8 cellular contexts compared by ENCODE assay signal in the genomic region with DNA sequence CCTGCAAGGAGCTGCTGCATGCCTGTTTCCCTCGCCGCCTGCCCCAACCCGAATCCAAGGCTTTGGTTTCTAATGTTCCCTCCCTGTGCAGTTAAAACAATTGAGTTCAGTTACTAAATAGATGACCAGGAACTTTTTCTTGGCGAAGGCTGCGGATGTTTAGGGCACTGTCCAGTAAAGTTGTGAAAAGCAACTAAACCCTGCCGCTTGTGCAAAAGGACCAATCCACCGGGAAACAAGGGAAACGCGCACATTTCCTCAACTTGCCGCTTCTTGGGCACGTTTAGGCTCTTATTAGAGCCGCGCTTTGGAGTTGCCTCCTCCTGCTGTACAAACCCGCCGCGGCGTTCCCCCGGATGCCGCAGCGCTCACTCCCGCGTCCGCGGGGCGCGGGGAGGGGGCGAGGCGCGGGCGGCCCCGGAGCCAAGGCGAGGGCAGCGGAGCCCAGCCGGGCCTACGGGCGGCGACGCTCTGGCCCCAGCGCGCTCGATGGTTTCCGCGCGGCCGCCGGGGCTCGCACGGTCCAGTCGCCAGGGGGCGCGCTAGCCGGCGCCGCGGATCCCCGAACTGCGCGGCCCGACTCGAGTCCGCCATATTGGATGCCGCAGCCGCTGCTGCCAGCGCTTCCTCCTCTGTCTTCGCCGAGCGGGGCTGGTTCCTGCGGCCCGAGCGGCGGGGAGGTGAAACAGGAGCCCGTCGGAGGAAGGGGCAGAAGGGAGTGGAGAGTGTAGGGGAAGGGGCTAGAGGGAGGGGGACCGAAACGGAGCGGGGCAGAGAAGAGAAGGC. TPM values are rescaled to one million over a fixed set of nuclear protein-coding genes. Genes with fewer than 3 reads are reported as not detected.
DNase-seq lines count a peak whose midpoint lies in the region; ATAC-seq, FAIRE-seq and TF ChIP-seq lines count a peak whose summit lies in the region.

A gene with protein sequence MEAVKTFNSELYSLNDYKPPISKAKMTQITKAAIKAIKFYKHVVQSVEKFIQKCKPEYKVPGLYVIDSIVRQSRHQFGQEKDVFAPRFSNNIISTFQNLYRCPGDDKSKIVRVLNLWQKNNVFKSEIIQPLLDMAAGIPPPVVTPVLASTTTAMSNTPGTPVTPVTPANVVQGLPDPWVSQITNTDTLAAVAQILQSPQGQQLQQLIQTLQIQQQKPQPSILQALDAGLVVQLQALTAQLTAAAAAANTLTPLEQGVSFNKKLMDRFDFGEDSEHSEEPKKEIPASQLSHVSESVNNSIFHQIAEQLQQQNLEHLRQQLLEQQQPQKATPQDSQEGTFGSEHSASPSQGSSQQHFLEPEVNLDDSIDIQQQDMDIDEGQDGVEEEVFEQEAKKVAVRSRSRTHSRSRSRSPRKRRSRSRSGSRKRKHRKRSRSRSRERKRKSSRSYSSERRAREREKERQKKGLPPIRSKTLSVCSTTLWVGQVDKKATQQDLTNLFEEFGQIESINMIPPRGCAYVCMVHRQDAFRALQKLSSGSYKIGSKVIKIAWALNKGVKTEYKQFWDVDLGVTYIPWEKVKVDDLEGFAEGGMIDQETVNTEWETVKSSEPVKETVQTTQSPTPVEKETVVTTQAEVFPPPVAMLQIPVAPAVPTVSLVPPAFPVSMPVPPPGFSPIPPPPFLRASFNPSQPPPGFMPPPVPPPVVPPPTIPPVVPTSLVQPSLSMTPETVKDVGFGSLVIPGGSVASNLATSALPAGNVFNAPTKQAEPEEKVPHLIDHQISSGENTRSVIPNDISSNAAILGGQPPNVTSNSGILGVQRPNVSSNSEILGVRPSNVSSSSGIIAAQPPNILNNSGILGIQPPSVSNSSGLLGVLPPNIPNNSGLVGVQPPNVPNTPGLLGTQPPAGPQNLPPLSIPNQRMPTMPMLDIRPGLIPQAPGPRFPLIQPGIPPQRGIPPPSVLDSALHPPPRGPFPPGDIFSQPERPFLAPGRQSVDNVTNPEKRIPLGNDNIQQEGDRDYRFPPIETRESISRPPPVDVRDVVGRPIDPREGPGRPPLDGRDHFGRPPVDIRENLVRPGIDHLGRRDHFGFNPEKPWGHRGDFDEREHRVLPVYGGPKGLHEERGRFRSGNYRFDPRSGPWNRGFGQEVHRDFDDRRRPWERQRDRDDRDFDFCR (N-terminal part only) (plus strand): TSS at position 593 of the 786 bp plus-strand sequence. CDS start 485 bp downstream, outside the sequence.

- H3K4me1 ChIP-seq in uterus = peaks cover 5 to 17% of the 10 kb centered on the region in 2 donors

- intact Hi-C loops in left ventricle myocardium superior (cut with micrococcal nuclease) = loop anchor here (10.0 kb wide), 1 partner anchor 72 kb away; no protein-coding TSS in a partner anchor
- intact Hi-C loops in uterus (cut with DNase I; ENCODE audit: low total_unique reads) = no loop called here

- peaks cover 0 to 2% of the 10 kb centered on the region in 2 donors for H3K36me3 ChIP-seq in uterus

- ATAC-seq in HG02623 (IDR thresholded peaks at IDR 0.05; ENCODE audit: unreplicated experiment) = peak; percentile 70
- peak; percentile 79 for ATAC-seq in T-helper 17 cell
- peak; percentile 88 for ATAC-seq in left ventricle myocardium superior

- DNase-seq in GM12892 (ENCODE audit: insufficient read length) = peak; percentile 72
- peak; percentile 66 for DNase-seq in NCI-H1092 (lab: John Stamatoyannopoulos, UW)
- peak; percentile 80 to 89 (median 84) for DNase-seq in T-helper 17 cell
- DNase-seq in amygdala (lab: John Stamatoyannopoulos, UW) = peak in 55 of 56 donors; percentile 13 to 92 (median 69)
- DNase-seq in left ventricle myocardium superior = peak; percentile 92
- peak; percentile 86 for DNase-seq in putamen (ENCODE audit: low spot score)
- peak; percentile 74 to 85 for DNase-seq in uterus

- no peaks in the 10 kb centered on the region for H3K9me3 ChIP-seq in T-helper 17 cell (ENCODE audit: control insufficient read depth, low read length, poor library complexity, severe bottlenecking)
- H3K9me3 ChIP-seq in uterus = no peaks in the 10 kb centered on the region

- no peaks in the 10 kb centered on the region for H3K36me3 Mint-ChIP-seq in T-helper 17 cell (ENCODE audit: low read depth)

- TF ChIP-seq POLR2A in GM12892 (IDR thresholded peaks at IDR 0.05; ENCODE audit: low read depth, low read length) (peak; percentile 90), uterus (IDR thresholded peaks at IDR 0.05) (peak in 1 of 2 donors; percentile 59)

- H3K27me3 ChIP-seq in uterus = no peaks in the 10 kb centered on the region

- H3K27me3 Mint-ChIP-seq in T-helper 17 cell = no peaks in the 10 kb centered on the region

- TF ChIP-seq CTCF in uterus (IDR thresholded peaks at IDR 0.05) = peak; percentile 54 to 96 (median 92)

- peaks cover 28% of the 10 kb centered on the region for H3K4me1 Mint-ChIP-seq in T-helper 17 cell

- H3K27ac Mint-ChIP-seq in T-helper 17 cell = peak within 1 kb of the TSS; percentile 94

- FAIRE-seq in GM12892 (lab: Jason Lieb, UNC) = peak; percentile 96

- H3K4me3 ChIP-seq in uterus = peak within 1 kb of the TSS; percentile 69 to 96

- peak within 1 kb of the TSS; percentile 93 for H3K4me3 Mint-ChIP-seq in T-helper 17 cell

- peak within 1 kb of the TSS; percentile 99 for H3K27ac ChIP-seq in uterus

RNA-seq across cellular contexts. Expression of the gene that starts here (rescaled TPM):
- 17.5 TPM for polyA plus RNA-seq in GM12892 (2012; ENCODE audit: missing spikeins)
- total RNA-seq in T-helper 17 cell = 10 to 100 TPM; 55.0 to 62.1 TPM
- 52.8 TPM for total RNA-seq in left ventricle myocardium superior
- total RNA-seq in uterus = 10 to 100 TPM; 28.7 to 85.9 (median 53.8) TPM

Comparison
In these comparisons a context has a peak if more than half of its experiments do, and no peak if none do; other contexts are left out.
1. Peak in every context shown above with its lines: DNase-seq, ATAC-seq, H3K4me3 ChIP-seq and H3K27ac ChIP-seq.